ENCODE assay signal across 8 cellular contexts in the genomic region with DNA sequence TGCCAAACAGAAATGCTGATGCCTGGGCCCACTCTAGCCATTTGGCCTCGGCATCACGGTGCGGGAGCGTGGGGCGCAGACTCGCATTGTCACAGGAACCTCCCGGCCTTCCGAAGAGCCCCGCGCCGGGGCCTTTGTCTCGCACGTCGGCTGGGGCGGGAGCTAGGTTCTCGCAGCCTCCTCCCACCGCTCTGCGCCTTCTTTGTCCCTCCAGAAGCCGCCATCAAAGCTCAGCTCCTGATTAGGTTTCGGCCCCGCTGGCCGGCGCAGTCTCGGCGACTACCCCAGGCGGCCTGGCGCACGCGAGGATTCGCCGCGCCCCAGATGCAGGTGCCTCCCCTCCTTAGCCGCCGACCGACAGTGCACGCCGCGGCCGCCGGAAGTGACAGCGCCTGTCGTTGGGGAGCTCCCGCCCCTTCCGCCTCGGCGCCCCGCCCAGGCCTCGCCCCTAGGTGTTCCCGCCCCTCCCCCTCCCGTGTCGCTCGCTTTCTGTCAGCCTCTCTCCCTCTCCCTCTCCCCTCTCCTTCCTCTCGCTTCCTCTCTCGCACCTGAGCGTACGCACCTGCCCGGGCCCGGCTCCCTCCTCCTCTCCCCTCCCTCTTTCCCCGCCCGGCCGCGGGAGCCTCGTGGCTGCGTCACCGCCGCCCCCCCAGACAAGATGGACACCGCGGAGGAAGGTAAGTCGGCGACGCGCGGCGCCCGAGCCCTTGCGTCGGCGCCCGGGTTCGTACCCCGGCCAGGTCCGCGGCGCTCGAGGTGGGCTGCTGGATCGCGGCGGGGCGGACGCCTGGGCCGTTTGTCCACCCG. TPM values are rescaled to one million over a fixed set of nuclear protein-coding genes. Genes with fewer than 3 reads are reported as not detected.
DNase-seq lines count a peak whose midpoint lies in the region; ATAC-seq and TF ChIP-seq lines count a peak whose summit lies in the region.

A gene with protein sequence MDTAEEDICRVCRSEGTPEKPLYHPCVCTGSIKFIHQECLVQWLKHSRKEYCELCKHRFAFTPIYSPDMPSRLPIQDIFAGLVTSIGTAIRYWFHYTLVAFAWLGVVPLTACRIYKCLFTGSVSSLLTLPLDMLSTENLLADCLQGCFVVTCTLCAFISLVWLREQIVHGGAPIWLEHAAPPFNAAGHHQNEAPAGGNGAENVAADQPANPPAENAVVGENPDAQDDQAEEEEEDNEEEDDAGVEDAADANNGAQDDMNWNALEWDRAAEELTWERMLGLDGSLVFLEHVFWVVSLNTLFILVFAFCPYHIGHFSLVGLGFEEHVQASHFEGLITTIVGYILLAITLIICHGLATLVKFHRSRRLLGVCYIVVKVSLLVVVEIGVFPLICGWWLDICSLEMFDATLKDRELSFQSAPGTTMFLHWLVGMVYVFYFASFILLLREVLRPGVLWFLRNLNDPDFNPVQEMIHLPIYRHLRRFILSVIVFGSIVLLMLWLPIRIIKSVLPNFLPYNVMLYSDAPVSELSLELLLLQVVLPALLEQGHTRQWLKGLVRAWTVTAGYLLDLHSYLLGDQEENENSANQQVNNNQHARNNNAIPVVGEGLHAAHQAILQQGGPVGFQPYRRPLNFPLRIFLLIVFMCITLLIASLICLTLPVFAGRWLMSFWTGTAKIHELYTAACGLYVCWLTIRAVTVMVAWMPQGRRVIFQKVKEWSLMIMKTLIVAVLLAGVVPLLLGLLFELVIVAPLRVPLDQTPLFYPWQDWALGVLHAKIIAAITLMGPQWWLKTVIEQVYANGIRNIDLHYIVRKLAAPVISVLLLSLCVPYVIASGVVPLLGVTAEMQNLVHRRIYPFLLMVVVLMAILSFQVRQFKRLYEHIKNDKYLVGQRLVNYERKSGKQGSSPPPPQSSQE (plus strand): TSS at position 455 of the 807 bp plus-strand sequence. CDS start 204 bp downstream, at position 659.

- 0 to 1% methylated on average over 57 to 71 of the region's 92 CpGs for WGBS in testis, 2 donors

- peak; percentile 87 for TF ChIP-seq POLR2A in testis (IDR thresholded peaks at IDR 0.05)

- peaks cover 2% of the 10 kb centered on the region for H3K36me3 Mint-ChIP-seq in activated naive CD8-positive, alpha-beta T cell
- H3K36me3 Mint-ChIP-seq in glutamatergic neuron (ENCODE audit: unreplicated experiment): no peaks in the 10 kb centered on the region

- H3K9me3 ChIP-seq in osteoblast (ENCODE audit: low read depth, low read length) (no peaks in the 10 kb centered on the region), testis (no peaks in the 10 kb centered on the region)

- H3K36me3 ChIP-seq in osteoblast (ENCODE audit: insufficient read depth, low read length) (no peaks in the 10 kb centered on the region), testis (ENCODE audit: low read depth, missing control alignments) (no peaks in the 10 kb centered on the region)

- H3K27me3 Mint-ChIP-seq in activated naive CD8-positive, alpha-beta T cell: no peaks in the 10 kb centered on the region
- H3K27me3 Mint-ChIP-seq in glutamatergic neuron (ENCODE audit: unreplicated experiment): peaks cover 20% of the 10 kb centered on the region

- peak within 1 kb of the TSS; percentile 89 for H2AFZ ChIP-seq in osteoblast (ENCODE audit: low read length)

- H3K4me3 Mint-ChIP-seq in activated naive CD8-positive, alpha-beta T cell: peak within 1 kb of the TSS; percentile 99
- H3K4me3 Mint-ChIP-seq in glutamatergic neuron (ENCODE audit: unreplicated experiment): peak within 1 kb of the TSS; percentile 94

- no peaks in the 10 kb centered on the region for H3K9me3 Mint-ChIP-seq in activated naive CD8-positive, alpha-beta T cell (ENCODE audit: low read depth)
- peaks cover 9% of the 10 kb centered on the region for H3K9me3 Mint-ChIP-seq in glutamatergic neuron (ENCODE audit: unreplicated experiment)

- CTCF ChIA-PET in GM10248 (lab: Yijun Ruan, JAX): interaction anchor here (1.0 to 1.7 kb wide), 6 partner anchors 11 to 274 kb away, joined by 3 to 7 read pairs (median 4); no protein-coding TSS in a partner anchor

- peak within 1 kb of the TSS; percentile 97 for H3K4me2 ChIP-seq in osteoblast (ENCODE audit: insufficient read depth, low read length)

- peak; percentile 5 for TF ChIP-seq CTCF in GM10248 (IDR thresholded peaks at IDR 0.05; ENCODE audit: control extremely low read depth, extremely low read depth, low read depth, missing control alignments)
- TF ChIP-seq CTCF in glutamatergic neuron (IDR thresholded peaks at IDR 0.05; ENCODE audit: partially characterized antibody, unreplicated experiment): no peak
- no peak for TF ChIP-seq CTCF in osteoblast (IDR thresholded peaks at IDR 0.05; ENCODE audit: extremely low read depth, low read depth, low read length)
- peak in 1 of 3 experiments; percentile 15 for TF ChIP-seq CTCF in testis (IDR thresholded peaks at IDR 0.05)

- H3K4me1 ChIP-seq in osteoblast (ENCODE audit: insufficient read depth, low read length) (peaks cover 29% of the 10 kb centered on the region), testis (peaks cover 25% of the 10 kb centered on the region)

- peak within 1 kb of the TSS; percentile 95 for H3K4me3 ChIP-seq in osteoblast (ENCODE audit: insufficient read depth, low read length)
- H3K4me3 ChIP-seq in testis: peak within 1 kb of the TSS; percentile 98 to 99

- peak; percentile 94 for DNase-seq in GM10248 (ENCODE audit: extremely low spot score)
- DNase-seq in NCI-H1105 (lab: John Stamatoyannopoulos, UW): peak; percentile 98
- peak; percentile 84 for DNase-seq in SKM-1 treated with dmso at 0.1 percent for 144 hours (lab: John Stamatoyannopoulos, UW; ENCODE audit: unreplicated experiment)
- DNase-seq in glutamatergic neuron: peak; percentile 97
- DNase-seq in osteoblast (ENCODE audit: insufficient read length, low spot score, missing footprints): peak; percentile 94
- DNase-seq in testis: peak; percentile 97

- H3K27ac ChIP-seq in osteoblast (ENCODE audit: low read depth, low read length) (peak within 1 kb of the TSS; percentile 95), testis (peak within 1 kb of the TSS; percentile 99)

- ATAC-seq in HG02623 (IDR thresholded peaks at IDR 0.05; ENCODE audit: unreplicated experiment): peak; percentile 83

- H3K27ac Mint-ChIP-seq in activated naive CD8-positive, alpha-beta T cell: peak within 1 kb of the TSS; percentile 98
- peak within 1 kb of the TSS; percentile 98 for H3K27ac Mint-ChIP-seq in glutamatergic neuron (ENCODE audit: unreplicated experiment)

- H4K20me1 ChIP-seq in osteoblast (ENCODE audit: insufficient read depth, low read length): peaks cover 34% of the 10 kb centered on the region

- peaks cover 46% of the 10 kb centered on the region for H3K4me1 Mint-ChIP-seq in activated naive CD8-positive, alpha-beta T cell (ENCODE audit: low read depth)
- H3K4me1 Mint-ChIP-seq in glutamatergic neuron (ENCODE audit: low read depth, unreplicated experiment): peaks cover 33% of the 10 kb centered on the region

- intact Hi-C loops in testis (cut with DNase I; ENCODE audit: low total_unique reads): no loop called here

- no peaks in the 10 kb centered on the region for H3K27me3 ChIP-seq in osteoblast (ENCODE audit: insufficient read depth, low read length)
- H3K27me3 ChIP-seq in testis: no peaks in the 10 kb centered on the region

- H3K79me2 ChIP-seq in osteoblast (ENCODE audit: insufficient read depth, low read length): peaks cover 53% of the 10 kb centered on the region

- POLR2A ChIA-PET in GM10248 (lab: Yijun Ruan, JAX): interaction anchor here (0.5 to 1.2 kb wide), 4 partner anchors 9 to 283 kb away, joined by 3 to 5 read pairs (median 4); no protein-coding TSS in a partner anchor

RNA-seq across cellular contexts. Expression of the gene that starts here (rescaled TPM):
- total RNA-seq in glutamatergic neuron (ENCODE audit: unreplicated experiment) (245 TPM), osteoblast (53.9 and 64.8 TPM in 2 replicates), testis (100 to 1,000 TPM; 120 to 136 TPM)
- 153 TPM for polyA plus RNA-seq in testis (ENCODE audit: insufficient read depth, low read depth, low replicate concordance)

Comparison
In these comparisons a context has a peak if more than half of its experiments do, and no peak if none do; other contexts are left out.
1. Peak in every context shown above with its lines: DNase-seq, ATAC-seq, H3K4me3 ChIP-seq and H3K27ac ChIP-seq.